ENCODE assay signal across 36 cellular contexts in genomic region chr14:72081139-72081538, GRCh38.
"Had no signal": no experiment of that assay in that cellular context is flagged by ENCODE, and none has a peak within 500 bp of the region (broad histone marks: within the 10 kb centered on the region; RNA-seq: fewer than 3 reads in every experiment).

No MANE protein-coding gene starts in this region.

- ATAC-seq: activated CD8-positive, alpha-beta T cell treated with anti-CD3 and anti-CD28 coated beads for 36 hours; activated naive CD8-positive, alpha-beta T cell treated with anti-CD3 and anti-CD28 coated beads, Interleukin-2, amount 50 U/mL, for 24 hours had no signal

- H3K4me1 Mint-ChIP-seq: activated B cell treated with CpG ODN at 0.5 μM for 24 hours; activated CD4-positive, alpha-beta T cell treated with anti-CD3 and anti-CD28 coated beads, Interleukin-2, amount 10 ng/mL, durations not matched to agents 24 days and 14 days; activated naive CD4-positive, alpha-beta T cell treated with anti-CD3 and anti-CD28 coated beads, Interleukin-2, amount 10 ng/mL, durations not matched to agents 7 days and 5 days; activated naive CD4-positive, alpha-beta T cell treated with anti-CD3 and anti-CD28 coated beads, Interleukin-2, amount 50 U/mL, for 24 hours; activated naive CD8-positive, alpha-beta T cell treated with anti-CD3 and anti-CD28 coated beads, Interleukin-2, amount 10 ng/mL, durations not matched to agents 7 days and 5 days; activated naive CD8-positive, alpha-beta T cell treated with anti-CD3 and anti-CD28 coated beads, Interleukin-2, amount 50 U/mL, for 24 hours; central memory CD8-positive, alpha-beta T cell had no signal

- DNase-seq: activated B cell treated with CpG ODN at 0.5 μM for 24 hours; activated CD4-positive, alpha-beta memory T cell treated with anti-CD3 and anti-CD28 coated beads for 36 hours; activated CD4-positive, alpha-beta T cell treated with anti-CD3 and anti-CD28 coated beads for 4 hours; activated CD4-positive, alpha-beta T cell treated with anti-CD3 and anti-CD28 coated beads, Interleukin-2, amount 10 ng/mL, durations not matched to agents 24 days and 14 days; activated CD4-positive, alpha-beta T cell treated with anti-CD3 and anti-CD28 coated beads, Interleukin-2, amount 50 U/mL, for 1 hour; activated CD4-positive, alpha-beta T cell treated with anti-CD3 and anti-CD28 coated beads, Interleukin-2, amount 50 U/mL, for 4 hours; activated CD4-positive, CD25-positive, alpha-beta regulatory T cell treated with anti-CD3 and anti-CD28 coated beads, Interleukin-2, amount 50 U/mL, for 72 hours; activated CD8-positive, alpha-beta memory T cell treated with anti-CD3 and anti-CD28 coated beads, Interleukin-2, amount 50 U/mL, for 4 hours; activated CD8-positive, alpha-beta T cell treated with anti-CD3 and anti-CD28 coated beads for 36 hours; activated effector memory CD4-positive, alpha-beta T cell treated with Interleukin-2 at 50 U/mL for 16 hours; activated gamma-delta T cell; activated naive CD4-positive, alpha-beta T cell treated with anti-CD3 and anti-CD28 coated beads, Interleukin-2, amount 10 ng/mL, durations not matched to agents 7 days and 5 days; activated naive CD4-positive, alpha-beta T cell treated with Interleukin-2 at 50 U/mL for 16 hours; activated naive CD8-positive, alpha-beta T cell treated with anti-CD3 and anti-CD28 coated beads, Interleukin-2, amount 10 ng/mL, durations not matched to agents 7 days and 5 days; activated naive CD8-positive, alpha-beta T cell treated with anti-CD3 and anti-CD28 coated beads, Interleukin-2, amount 50 U/mL, for 24 hours; activated T-cell treated with anti-CD3 and anti-CD28 coated beads for 4 hours; activated T-cell treated with anti-CD3 and anti-CD28 coated beads, Interleukin-2, amount 50 U/mL, for 1 hour; activated T-cell treated with anti-CD3 and anti-CD28 coated beads, Interleukin-2, amount 50 U/mL, for 48 hours; amygdala; anterior cingulate cortex; caudate nucleus; cerebellar nuclear complex; T-helper 2 cell; T-helper 9 cell had no signal

- H3K9me3 ChIP-seq: ascending aorta had no signal

- H3K27ac ChIP-seq: ascending aorta, cardiac muscle cell, VCaP had no signal

- H3K27ac Mint-ChIP-seq: activated B cell treated with CpG ODN at 0.5 μM for 24 hours; activated CD4-positive, alpha-beta memory T cell treated with anti-CD3 and anti-CD28 coated beads for 36 hours; activated CD4-positive, alpha-beta T cell treated with anti-CD3 and anti-CD28 coated beads, Interleukin-2, amount 10 ng/mL, durations not matched to agents 24 days and 14 days; activated CD8-positive, alpha-beta T cell treated with anti-CD3 and anti-CD28 coated beads for 36 hours; activated naive CD4-positive, alpha-beta T cell treated with anti-CD3 and anti-CD28 coated beads, Interleukin-2, amount 10 ng/mL, durations not matched to agents 7 days and 5 days; activated naive CD4-positive, alpha-beta T cell treated with anti-CD3 and anti-CD28 coated beads, Interleukin-2, amount 50 U/mL, for 24 hours; activated naive CD8-positive, alpha-beta T cell; activated naive CD8-positive, alpha-beta T cell treated with anti-CD3 and anti-CD28 coated beads, Interleukin-2, amount 10 ng/mL, durations not matched to agents 7 days and 5 days; activated naive CD8-positive, alpha-beta T cell treated with anti-CD3 and anti-CD28 coated beads, Interleukin-2, amount 50 U/mL, for 24 hours; activated T-helper 2 cell treated with anti-CD3 and anti-CD28 coated beads, Interferon-gamma antibody, Interleukin-2, Interleukin-4, amounts not matched to agents 10 μg/mL and 5 μg/mL and 100 μg/mL, durations not matched to agents 14 hours and 24 hours and 36 hours; brain; T-helper 1 cell treated with Interleukin-12 subunit alpha and Interleukin-12 subunit beta and Interleukin-4 antibody, amounts not matched to agents 30 μg/mL and 1 μg/mL, for 36 hours; T-helper 2 cell treated with Interferon-gamma antibody and Interleukin-4, amounts not matched to agents 5 μg/mL and 100 μg/mL, for 36 hours had no signal

- H3K4me3 ChIP-seq: ascending aorta, cardiac muscle cell had no signal

- H3K4me3 Mint-ChIP-seq: activated B cell treated with CpG ODN at 0.5 μM for 24 hours; activated CD4-positive, alpha-beta memory T cell treated with anti-CD3 and anti-CD28 coated beads for 36 hours; activated CD4-positive, alpha-beta T cell treated with anti-CD3 and anti-CD28 coated beads, Interleukin-2, amount 10 ng/mL, durations not matched to agents 24 days and 14 days; activated CD8-positive, alpha-beta T cell treated with anti-CD3 and anti-CD28 coated beads for 36 hours; activated naive CD4-positive, alpha-beta T cell treated with anti-CD3 and anti-CD28 coated beads, Interleukin-2, amount 10 ng/mL, durations not matched to agents 7 days and 5 days; activated naive CD4-positive, alpha-beta T cell treated with anti-CD3 and anti-CD28 coated beads, Interleukin-2, amount 50 U/mL, for 24 hours; activated naive CD8-positive, alpha-beta T cell; activated naive CD8-positive, alpha-beta T cell treated with anti-CD3 and anti-CD28 coated beads, Interleukin-2, amount 10 ng/mL, durations not matched to agents 7 days and 5 days; activated naive CD8-positive, alpha-beta T cell treated with anti-CD3 and anti-CD28 coated beads, Interleukin-2, amount 50 U/mL, for 24 hours; brain; central memory CD8-positive, alpha-beta T cell; T-helper 1 cell treated with Interleukin-12 subunit alpha and Interleukin-12 subunit beta and Interleukin-4 antibody, amounts not matched to agents 30 μg/mL and 1 μg/mL, for 36 hours; T-helper 2 cell treated with Interferon-gamma antibody and Interleukin-4, amounts not matched to agents 5 μg/mL and 100 μg/mL, for 36 hours had no signal

- H3K9me3 Mint-ChIP-seq: activated B cell treated with CpG ODN at 0.5 μM for 24 hours; activated CD4-positive, alpha-beta memory T cell treated with anti-CD3 and anti-CD28 coated beads for 36 hours; activated CD4-positive, alpha-beta T cell treated with anti-CD3 and anti-CD28 coated beads, Interleukin-2, amount 10 ng/mL, durations not matched to agents 24 days and 14 days; activated CD8-positive, alpha-beta T cell treated with anti-CD3 and anti-CD28 coated beads for 36 hours; activated naive CD4-positive, alpha-beta T cell treated with anti-CD3 and anti-CD28 coated beads, Interleukin-2, amount 10 ng/mL, durations not matched to agents 7 days and 5 days; activated naive CD4-positive, alpha-beta T cell treated with anti-CD3 and anti-CD28 coated beads, Interleukin-2, amount 50 U/mL, for 24 hours; activated naive CD8-positive, alpha-beta T cell treated with anti-CD3 and anti-CD28 coated beads, Interleukin-2, amount 10 ng/mL, durations not matched to agents 7 days and 5 days; activated naive CD8-positive, alpha-beta T cell treated with anti-CD3 and anti-CD28 coated beads, Interleukin-2, amount 50 U/mL, for 24 hours; activated T-helper 2 cell treated with anti-CD3 and anti-CD28 coated beads, Interferon-gamma antibody, Interleukin-2, Interleukin-4, amounts not matched to agents 10 μg/mL and 5 μg/mL and 100 μg/mL, durations not matched to agents 14 hours and 24 hours and 36 hours; central memory CD8-positive, alpha-beta T cell; T-helper 1 cell treated with Interleukin-12 subunit alpha and Interleukin-12 subunit beta and Interleukin-4 antibody, amounts not matched to agents 30 μg/mL and 1 μg/mL, for 36 hours; T-helper 2 cell treated with Interferon-gamma antibody and Interleukin-4, amounts not matched to agents 5 μg/mL and 100 μg/mL, for 36 hours had no signal

- H3K27me3 ChIP-seq: ascending aorta, cardiac muscle cell had no signal

- H3K36me3 ChIP-seq: ascending aorta, cardiac muscle cell had no signal

- H3K36me3 Mint-ChIP-seq: activated CD4-positive, alpha-beta memory T cell treated with anti-CD3 and anti-CD28 coated beads for 36 hours; activated naive CD4-positive, alpha-beta T cell treated with anti-CD3 and anti-CD28 coated beads, Interleukin-2, amount 10 ng/mL, durations not matched to agents 7 days and 5 days; activated naive CD4-positive, alpha-beta T cell treated with anti-CD3 and anti-CD28 coated beads, Interleukin-2, amount 50 U/mL, for 24 hours; activated naive CD8-positive, alpha-beta T cell; activated naive CD8-positive, alpha-beta T cell treated with anti-CD3 and anti-CD28 coated beads, Interleukin-2, amount 10 ng/mL, durations not matched to agents 7 days and 5 days; brain had no signal

- FAIRE-seq: bronchial epithelial cell, TTC549 had no signal

- H3K4me1 ChIP-seq: ascending aorta had no signal
